In genomic region chr18:907171-907879, GRCh38 we compare ENCODE assay signal across 8 cellular contexts. TPM values are rescaled to one million over a fixed set of nuclear protein-coding genes. Genes with fewer than 3 reads are reported as not detected.
DNase-seq lines count a peak whose midpoint lies in the region; ATAC-seq, FAIRE-seq and TF ChIP-seq lines count a peak whose summit lies in the region.
"Had no signal": no experiment of that assay in that cellular context is flagged by ENCODE, and none has a peak within 500 bp of the region (broad histone marks: within the 10 kb centered on the region; RNA-seq: fewer than 3 reads in every experiment).

No MANE protein-coding gene starts in this region.

- H3K4me3 ChIP-seq in HUES64 (ENCODE audit: low read length) = peak overlapping the region; percentile 45
- H3K4me3 ChIP-seq in rectal smooth muscle tissue (ENCODE audit: low read length) = peak overlapping the region; percentile 51
- peak overlapping the region in 1 of 2 donors; percentile 53 for H3K4me3 ChIP-seq in testis

- no peak for TF ChIP-seq CTCF in testis (IDR thresholded peaks at IDR 0.05)

- H3K9ac ChIP-seq in HUES64 (ENCODE audit: low read depth, low read length) = no peak overlapping the region
- no peak overlapping the region for H3K9ac ChIP-seq in rectal smooth muscle tissue (ENCODE audit: low read length)

- no peaks in the 10 kb centered on the region for H3K36me3 ChIP-seq in HUES64 (ENCODE audit: insufficient read depth, low read length)
- no peaks in the 10 kb centered on the region for H3K36me3 ChIP-seq in rectal smooth muscle tissue (ENCODE audit: control insufficient read depth, insufficient read depth, low read length)
- no peaks in the 10 kb centered on the region for H3K36me3 ChIP-seq in testis (ENCODE audit: low read depth, missing control alignments)

- no peak overlapping the region for H3K27ac ChIP-seq in HUES64 (ENCODE audit: low read depth, low read length)
- H3K27ac ChIP-seq in rectal smooth muscle tissue (ENCODE audit: low read depth, low read length) = no peak overlapping the region
- no peak overlapping the region for H3K27ac ChIP-seq in testis

- WGBS in HUES64 = under 1% methylated on average over 65 of the region's 72 CpGs
- WGBS in testis, 2 donors = 1% methylated on average over 61 of the region's 72 CpGs; no CpG with 5 or more reads in 1 of the 2 donors

- intact Hi-C loops in Right ventricle myocardium superior (cut with DNase I) = no loop called here
- intact Hi-C loops in testis (cut with DNase I; ENCODE audit: low total_unique reads) = no loop called here

- ATAC-seq in SK-N-SH treated with all-trans-retinoic acid at 6 μM for 48 hours (peak; percentile 20; the same call in 1 of the 3 replicates), Right ventricle myocardium superior (ENCODE audit: poor library complexity) (peak; percentile 52)

- H3K27me3 ChIP-seq in HUES64 (ENCODE audit: insufficient read depth, low read length) (peaks cover 100% of the 10 kb centered on the region), rectal smooth muscle tissue (ENCODE audit: control insufficient read depth, insufficient read depth, low read length) (peaks cover 40% of the 10 kb centered on the region), testis (no peaks in the 10 kb centered on the region)

- DNase-seq in Right ventricle myocardium superior (no peak), NOMO-1 treated with dmso at 0.1 percent for 144 hours (lab: John Stamatoyannopoulos, UW; ENCODE audit: unreplicated experiment) (no peak), testis (no peak), HTR-8/SVneo (ENCODE audit: insufficient read length, low spot score) (no peak)

- peaks cover 19% of the 10 kb centered on the region for H3K4me1 ChIP-seq in HUES64 (ENCODE audit: insufficient read depth, low read length)
- H3K4me1 ChIP-seq in rectal smooth muscle tissue (ENCODE audit: control insufficient read depth, insufficient read depth, low read length) = no peaks in the 10 kb centered on the region
- H3K4me1 ChIP-seq in testis = peaks cover 33% of the 10 kb centered on the region

- H3K9me3 ChIP-seq in HUES64 (ENCODE audit: insufficient read depth, low read depth, low read length) (no peaks in the 10 kb centered on the region; the same call in 1 of the 2 replicates), testis (no peaks in the 10 kb centered on the region)

- no peak for FAIRE-seq in HTR-8/SVneo (lab: Jason Lieb, UNC)

- no peak for TF ChIP-seq POLR2A in testis (IDR thresholded peaks at IDR 0.05)

TF ChIP-seq in SK-N-SH treated with all-trans-retinoic acid at 6 μM for 48 hours, 23 proteins besides CTCF, POLR2A, EP300 and RAD21:
- TF ChIP-seq ZNF8 (CRISPR knock-in tag; IDR thresholded peaks at IDR 0.05) (no peak), CSDC2 (CRISPR knock-in tag; IDR thresholded peaks at IDR 0.05) (no peak), TCF4 (CRISPR knock-in tag; IDR thresholded peaks at IDR 0.05; ENCODE audit: borderline replicate concordance) (no peak), ESRRG (CRISPR knock-in tag; IDR thresholded peaks at IDR 0.05) (no peak), ZFP3 (CRISPR knock-in tag; IDR thresholded peaks at IDR 0.05) (no peak)
- TF ChIP-seq, protein P1, sequence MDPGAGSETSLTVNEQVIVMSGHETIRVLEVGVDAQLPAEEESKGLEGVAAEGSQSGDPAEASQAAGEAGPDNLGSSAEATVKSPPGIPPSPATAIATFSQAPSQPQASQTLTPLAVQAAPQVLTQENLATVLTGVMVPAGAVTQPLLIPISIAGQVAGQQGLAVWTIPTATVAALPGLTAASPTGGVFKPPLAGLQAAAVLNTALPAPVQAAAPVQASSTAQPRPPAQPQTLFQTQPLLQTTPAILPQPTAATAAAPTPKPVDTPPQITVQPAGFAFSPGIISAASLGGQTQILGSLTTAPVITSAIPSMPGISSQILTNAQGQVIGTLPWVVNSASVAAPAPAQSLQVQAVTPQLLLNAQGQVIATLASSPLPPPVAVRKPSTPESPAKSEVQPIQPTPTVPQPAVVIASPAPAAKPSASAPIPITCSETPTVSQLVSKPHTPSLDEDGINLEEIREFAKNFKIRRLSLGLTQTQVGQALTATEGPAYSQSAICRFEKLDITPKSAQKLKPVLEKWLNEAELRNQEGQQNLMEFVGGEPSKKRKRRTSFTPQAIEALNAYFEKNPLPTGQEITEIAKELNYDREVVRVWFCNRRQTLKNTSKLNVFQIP (CRISPR knock-in tag; IDR thresholded peaks at IDR 0.05; ENCODE audit: borderline replicate concordance, low read depth) = no peak

RNA-seq across cellular contexts. Expression of gene ADCYAP1, which starts 2.7 kb away (rescaled TPM):
- polyA plus RNA-seq in HUES64 (2013, experiment 1 of 2) = 0.10 TPM
- 0.51 TPM for polyA plus RNA-seq in HUES64 (2013, experiment 2 of 2)
- total RNA-seq in Right ventricle myocardium superior (not detected), testis (10 to 100 TPM in 1 of 2 donors, 1 to 10 TPM in 1; 3.2 to 10.1 TPM)
- 3.1 TPM for polyA plus RNA-seq in testis (ENCODE audit: insufficient read depth, low read depth, low replicate concordance)
- total RNA-seq: HT1080 had no signal
